In the genomic region with DNA sequence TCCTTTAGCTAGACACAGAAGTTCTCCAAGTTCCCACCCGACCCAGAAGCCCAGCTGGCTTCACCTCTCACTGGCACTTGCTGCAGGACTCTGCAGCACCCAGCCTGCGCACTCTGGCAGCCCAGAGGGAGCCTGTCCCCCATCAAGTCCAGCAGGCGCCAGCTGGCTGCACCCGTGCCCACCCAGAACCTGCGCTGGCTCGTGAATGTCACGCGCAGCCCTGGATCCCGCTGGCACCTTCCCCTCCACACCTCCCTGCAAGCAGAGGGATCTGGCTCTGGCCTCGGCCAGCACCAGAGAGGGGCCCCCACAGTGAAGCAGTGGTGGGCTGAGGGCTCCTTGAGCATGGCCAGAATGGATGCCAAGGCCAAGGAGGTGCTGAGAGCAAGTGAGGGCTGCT, we compare ENCODE assay signal across 28 cellular contexts.
"Had no signal": no experiment of that assay in that cellular context is flagged by ENCODE, and none has a peak within 500 bp of the region (broad histone marks: within the 10 kb centered on the region; RNA-seq: fewer than 3 reads in every experiment).

No MANE protein-coding gene starts in this region.

- DNase-seq: naive thymus-derived CD4-positive, alpha-beta T cell; natural killer cell; nucleus accumbens; psoas muscle; right cardiac atrium; right lobe of liver; sigmoid colon; small intestine; stimulated activated CD4-positive, alpha-beta T cell treated with anti-CD3 and anti-CD28 coated beads, Interleukin-15, amount 100 ng/mL, for 24 hours; stimulated activated CD4-positive, alpha-beta T cell treated with anti-CD3 and anti-CD28 coated beads, Interleukin-2, amount 100 ng/mL, for 24 hours; stimulated activated CD4-positive, alpha-beta T cell treated with anti-CD3 and anti-CD28 coated beads, Interleukin-2, amount 100 ng/mL, for 48 hours; stimulated activated CD4-positive, alpha-beta T cell treated with anti-CD3 and anti-CD28 coated beads, Interleukin-4, amount 100 ng/mL, for 24 hours; stimulated activated naive B cell treated with anti-CD40 and anti-IgM and Interleukin-4, amounts not matched to agents 10 μg/mL and 1 μg/mL and 100 μg/mL, for 72 hours; stimulated activated naive CD4-positive, alpha-beta T cell treated with Interleukin-2 at 50 U/mL for 16 hours; stomach; thyroid gland; trophoblast cell; uterus had no signal

- H3K27ac Mint-ChIP-seq: naive thymus-derived CD4-positive, alpha-beta T cell; natural killer cell; nephron; neural progenitor cell; progenitor cell of endocrine pancreas; stimulated activated effector memory CD8-positive, alpha-beta T cell treated with anti-CD3 and anti-CD28 coated beads, Interleukin-12 subunit alpha, Interleukin-12 subunit beta, amount 100 ng/mL, for 72 hours; stimulated activated naive B cell treated with anti-CD40 and anti-IgM and Interleukin-4, amounts not matched to agents 10 μg/mL and 1 μg/mL and 100 μg/mL, for 72 hours; stimulated activated naive CD8-positive, alpha-beta T cell treated with anti-CD3 and anti-CD28 coated beads, Interleukin-15, Interleukin-2, amounts not matched to agents 100 ng/mL and 50 ng/mL, for 24 hours had no signal

- H3K4me3 Mint-ChIP-seq: naive thymus-derived CD4-positive, alpha-beta T cell; natural killer cell; nephron; neural progenitor cell; stimulated activated effector memory CD8-positive, alpha-beta T cell treated with anti-CD3 and anti-CD28 coated beads, Interleukin-12 subunit alpha, Interleukin-12 subunit beta, amount 100 ng/mL, for 72 hours; stimulated activated naive B cell treated with anti-CD40 and anti-IgM and Interleukin-4, amounts not matched to agents 10 μg/mL and 1 μg/mL and 100 μg/mL, for 72 hours; stimulated activated naive CD8-positive, alpha-beta T cell treated with anti-CD3 and anti-CD28 coated beads, Interleukin-15, Interleukin-2, amounts not matched to agents 100 ng/mL and 50 ng/mL, for 24 hours had no signal

- H3K9ac ChIP-seq: neural progenitor cell had no signal

- FAIRE-seq: pancreas, small intestine had no signal

- H3K9me3 ChIP-seq: neutrophil, pancreas, psoas muscle, right lobe of liver, thyroid gland, upper lobe of left lung, uterus had no signal

- H3K36me3 ChIP-seq: neural progenitor cell, neutrophil, pancreas, right lobe of liver, sigmoid colon, stomach, thoracic aorta, thyroid gland, tibial nerve, upper lobe of left lung, uterus had no signal

- ATAC-seq: naive thymus-derived CD4-positive, alpha-beta T cell; natural killer cell; pancreas; psoas muscle; right cardiac atrium; right lobe of liver; stimulated activated effector memory CD8-positive, alpha-beta T cell treated with anti-CD3 and anti-CD28 coated beads, Interleukin-12 subunit alpha, Interleukin-12 subunit beta, amount 100 ng/mL, for 72 hours; stimulated activated naive B cell treated with anti-CD40 and anti-IgM and Interleukin-4, amounts not matched to agents 10 μg/mL and 1 μg/mL and 100 μg/mL, for 72 hours had no signal

- H3K36me3 Mint-ChIP-seq: natural killer cell; neural progenitor cell; stimulated activated effector memory CD8-positive, alpha-beta T cell treated with anti-CD3 and anti-CD28 coated beads, Interleukin-12 subunit alpha, Interleukin-12 subunit beta, amount 100 ng/mL, for 72 hours had no signal

- H3K4me3 ChIP-seq: neural progenitor cell, pancreas, psoas muscle, right lobe of liver, sigmoid colon, stomach, thoracic aorta, thyroid gland, tibial nerve, upper lobe of left lung, uterus had no signal

- H3K27me3 Mint-ChIP-seq: progenitor cell of endocrine pancreas; stimulated activated naive B cell treated with anti-CD40 and anti-IgM and Interleukin-4, amounts not matched to agents 10 μg/mL and 1 μg/mL and 100 μg/mL, for 72 hours; stimulated activated naive CD8-positive, alpha-beta T cell treated with anti-CD3 and anti-CD28 coated beads, Interleukin-15, Interleukin-2, amounts not matched to agents 100 ng/mL and 50 ng/mL, for 24 hours had no signal

- H3K27ac ChIP-seq: neural progenitor cell, neutrophil, pancreas, psoas muscle, right lobe of liver, sigmoid colon, stomach, thoracic aorta, thyroid gland, tibial nerve, upper lobe of left lung, uterus had no signal

- H3K4me1 ChIP-seq: neural progenitor cell, pancreas, psoas muscle, right lobe of liver, sigmoid colon, stomach, thyroid gland, tibial nerve, upper lobe of left lung, uterus had no signal

- H3K4me1 Mint-ChIP-seq: naive thymus-derived CD4-positive, alpha-beta T cell; natural killer cell; nephron; neural progenitor cell; stimulated activated effector memory CD8-positive, alpha-beta T cell treated with anti-CD3 and anti-CD28 coated beads, Interleukin-12 subunit alpha, Interleukin-12 subunit beta, amount 100 ng/mL, for 72 hours; stimulated activated naive B cell treated with anti-CD40 and anti-IgM and Interleukin-4, amounts not matched to agents 10 μg/mL and 1 μg/mL and 100 μg/mL, for 72 hours had no signal
